Comparison of ENCODE assay signal across 10 cellular contexts in the genomic region with DNA sequence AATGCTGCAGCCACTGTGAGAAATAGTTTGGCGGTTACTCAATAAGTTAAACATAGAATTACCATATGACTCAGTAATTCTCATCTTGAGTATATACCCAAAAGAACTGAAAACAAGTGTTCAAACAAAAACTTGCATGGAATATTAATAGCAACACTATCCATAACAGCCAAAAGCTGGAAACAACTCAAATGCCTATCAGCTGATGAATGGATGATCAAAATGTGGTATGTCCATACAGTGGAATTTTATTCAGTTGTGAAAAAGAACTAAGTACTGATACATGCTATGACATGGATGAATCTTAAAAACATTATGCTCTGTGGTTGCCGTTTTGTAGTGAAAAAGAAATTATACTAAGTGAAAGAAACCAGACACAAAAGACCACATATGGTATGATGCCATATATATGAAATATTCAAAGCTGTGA.
DNase-seq lines count a peak whose midpoint lies in the region; ATAC-seq and TF ChIP-seq lines count a peak whose summit lies in the region.
"Had no signal": no experiment of that assay in that cellular context is flagged by ENCODE, and none has a peak within 500 bp of the region (broad histone marks: within the 10 kb centered on the region; RNA-seq: fewer than 3 reads in every experiment).

No MANE protein-coding gene starts in this region.

- peaks cover 0 to 4% of the 10 kb centered on the region in 2 donors for H3K36me3 Mint-ChIP-seq in activated naive CD4-positive, alpha-beta T cell treated with anti-CD3 and anti-CD28 coated beads, Interleukin-2, amount 50 U/mL, for 72 hours
- H3K36me3 Mint-ChIP-seq in activated naive CD4-positive, alpha-beta T cell treated with anti-CD3 and anti-CD28 coated beads for 36 hours (ENCODE audit: low read depth) = no peaks in the 10 kb centered on the region
- peaks cover 27% of the 10 kb centered on the region for H3K36me3 Mint-ChIP-seq in activated naive CD4-positive, alpha-beta T cell treated with anti-CD3 and anti-CD28 coated beads, Interleukin-2, amount 10 ng/mL, durations not matched to agents 7 days and 5 days

- no peak overlapping the region for H3K27ac ChIP-seq in upper lobe of right lung

- peaks cover 27% of the 10 kb centered on the region for H3K4me1 Mint-ChIP-seq in activated naive CD4-positive, alpha-beta T cell treated with anti-CD3 and anti-CD28 coated beads for 36 hours (ENCODE audit: low read depth)
- H3K4me1 Mint-ChIP-seq in activated naive CD4-positive, alpha-beta T cell treated with anti-CD3 and anti-CD28 coated beads, Interleukin-2, amount 10 ng/mL, durations not matched to agents 7 days and 5 days = peaks cover 47% of the 10 kb centered on the region

- TF ChIP-seq CTCF in upper lobe of right lung (IDR thresholded peaks at IDR 0.05) = no peak

- no peak overlapping the region for H3K4me3 Mint-ChIP-seq in activated naive CD4-positive, alpha-beta T cell treated with anti-CD3 and anti-CD28 coated beads for 36 hours
- no peak overlapping the region for H3K4me3 Mint-ChIP-seq in activated naive CD4-positive, alpha-beta T cell treated with anti-CD3 and anti-CD28 coated beads, Interleukin-2, amount 10 ng/mL, durations not matched to agents 7 days and 5 days

- H3K9me3 Mint-ChIP-seq in activated naive CD4-positive, alpha-beta T cell treated with anti-CD3 and anti-CD28 coated beads, Interleukin-2, amount 50 U/mL, for 72 hours = peaks cover 0 to 8% of the 10 kb centered on the region in 2 donors
- no peaks in the 10 kb centered on the region for H3K9me3 Mint-ChIP-seq in activated naive CD4-positive, alpha-beta T cell treated with anti-CD3 and anti-CD28 coated beads for 36 hours
- peaks cover 18% of the 10 kb centered on the region for H3K9me3 Mint-ChIP-seq in activated naive CD4-positive, alpha-beta T cell treated with anti-CD3 and anti-CD28 coated beads, Interleukin-2, amount 10 ng/mL, durations not matched to agents 7 days and 5 days

- intact Hi-C loops in activated naive CD4-positive, alpha-beta T cell treated with anti-CD3 and anti-CD28 coated beads for 36 hours (cut with micrococcal nuclease) = loop anchor here (1.0 kb wide), 3 partner anchors 10 to 60 kb away; no protein-coding TSS in a partner anchor
- intact Hi-C loops in upper lobe of right lung (cut with DNase I) = no loop called here

- no peak overlapping the region for H3K4me3 ChIP-seq in upper lobe of right lung

- no peaks in the 10 kb centered on the region for H3K4me1 ChIP-seq in upper lobe of right lung

- no peaks in the 10 kb centered on the region for H3K36me3 ChIP-seq in upper lobe of right lung

- DNase-seq in activated naive CD4-positive, alpha-beta T cell treated with anti-CD3 and anti-CD28 coated beads, Interleukin-2, amount 50 U/mL, for 72 hours (ENCODE audit: low spot score in 2 of 2) = no peak
- no peak for DNase-seq in activated naive CD4-positive, alpha-beta T cell treated with anti-CD3 and anti-CD28 coated beads for 36 hours
- DNase-seq in iris pigment epithelial cell (ENCODE audit: low read depth) (peak; percentile 59), upper lobe of right lung (no peak)
- DNase-seq in stimulated activated CD8-positive, alpha-beta memory T cell treated with anti-CD3 and anti-CD28 coated beads, Interleukin-4, amount 100 ng/mL, for 48 hours = no peak
- DNase-seq in activated naive CD4-positive, alpha-beta T cell treated with anti-CD3 and anti-CD28 coated beads, Interleukin-2, amount 10 ng/mL, durations not matched to agents 7 days and 5 days = no peak
- DNase-seq: left ventricle myocardium superior, NCI-H2081 treated with DMSO at 0.1 percent for 48 hours had no signal

- CTCF ChIA-PET in activated naive CD4-positive, alpha-beta T cell treated with anti-CD3 and anti-CD28 coated beads for 36 hours (lab: Charles Lee) = no interaction called here
- CTCF ChIA-PET in activated naive CD4-positive, alpha-beta T cell treated with anti-CD3 and anti-CD28 coated beads, Interleukin-2, amount 10 ng/mL, durations not matched to agents 7 days and 5 days (lab: Charles Lee) = interaction anchor here (1.5 kb wide), 1 partner anchor 103 kb away, joined by 3 read pairs; no protein-coding TSS in a partner anchor

- no peaks in the 10 kb centered on the region for H3K27me3 ChIP-seq in upper lobe of right lung

- ATAC-seq in activated naive CD4-positive, alpha-beta T cell treated with anti-CD3 and anti-CD28 coated beads, Interleukin-2, amount 50 U/mL, for 72 hours = peak; percentile 82 to 91
- ATAC-seq in GM21737 (IDR thresholded peaks at IDR 0.05; ENCODE audit: unreplicated experiment) (peak; percentile 64), HG03442 (IDR thresholded peaks at IDR 0.05; ENCODE audit: unreplicated experiment) (peak; percentile 79), upper lobe of right lung (no peak)
- ATAC-seq: left ventricle myocardium superior had no signal

- H3K9me3 ChIP-seq in upper lobe of right lung = no peaks in the 10 kb centered on the region

- H3K27me3 Mint-ChIP-seq in activated naive CD4-positive, alpha-beta T cell treated with anti-CD3 and anti-CD28 coated beads for 36 hours (ENCODE audit: low read depth) = no peaks in the 10 kb centered on the region
- no peaks in the 10 kb centered on the region for H3K27me3 Mint-ChIP-seq in activated naive CD4-positive, alpha-beta T cell treated with anti-CD3 and anti-CD28 coated beads, Interleukin-2, amount 10 ng/mL, durations not matched to agents 7 days and 5 days

- peak overlapping the region in 1 of 2 donors; percentile 62 for H3K27ac Mint-ChIP-seq in activated naive CD4-positive, alpha-beta T cell treated with anti-CD3 and anti-CD28 coated beads, Interleukin-2, amount 50 U/mL, for 72 hours
- H3K27ac Mint-ChIP-seq in activated naive CD4-positive, alpha-beta T cell treated with anti-CD3 and anti-CD28 coated beads for 36 hours = no peak overlapping the region
- no peak overlapping the region for H3K27ac Mint-ChIP-seq in activated naive CD4-positive, alpha-beta T cell treated with anti-CD3 and anti-CD28 coated beads, Interleukin-2, amount 10 ng/mL, durations not matched to agents 7 days and 5 days
